Comparison of ENCODE assay signal across 1 cellular context in the genomic region with DNA sequence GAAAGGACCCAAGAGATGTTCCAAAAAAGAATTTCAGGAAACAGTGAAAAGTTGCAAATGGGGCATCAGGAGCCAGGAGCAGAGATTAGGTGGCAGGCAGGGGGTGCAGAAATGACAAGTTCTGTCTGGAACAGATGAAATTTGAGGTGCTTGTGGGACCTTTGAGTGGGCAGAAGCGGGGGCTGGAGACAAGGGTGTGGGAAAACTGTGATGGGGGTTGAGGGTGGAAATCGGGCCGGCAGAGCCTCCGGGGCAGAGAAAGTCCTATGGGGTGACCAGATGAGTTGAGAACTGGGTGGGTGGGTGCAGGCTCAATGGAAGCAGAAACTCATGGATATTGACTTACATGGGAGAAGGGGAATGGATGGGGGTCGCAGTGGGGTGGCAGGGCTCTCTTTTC.
TF ChIP-seq lines count a peak whose summit lies in the region.

No MANE protein-coding gene starts in this region.

TF ChIP-seq in HepG2, 621 proteins besides CTCF, POLR2A, EP300 and RAD21:
- TF ChIP-seq HOXA3 (CRISPR knock-in tag; IDR thresholded peaks at IDR 0.05) (no peak), MXD4 (CRISPR knock-in tag; IDR thresholded peaks at IDR 0.05) (no peak), REXO4 (CRISPR knock-in tag; IDR thresholded peaks at IDR 0.05; ENCODE audit: borderline replicate concordance) (no peak), NFIC (IDR thresholded peaks at IDR 0.05; ENCODE audit: low read length) (no peak), ZNF788 (CRISPR knock-in tag; IDR thresholded peaks at IDR 0.05; ENCODE audit: borderline replicate concordance) (no peak), ZNF577 (CRISPR knock-in tag; IDR thresholded peaks at IDR 0.05; ENCODE audit: borderline replicate concordance, low read depth) (no peak), GABPA (IDR thresholded peaks at IDR 0.05; ENCODE audit: low read depth, low read length) (no peak), GABPA (CRISPR knock-in tag; IDR thresholded peaks at IDR 0.05; ENCODE audit: low read depth) (no peak), SETDB1 (CRISPR knock-in tag; IDR thresholded peaks at IDR 0.05; ENCODE audit: borderline replicate concordance) (no peak), RARG (CRISPR knock-in tag; IDR thresholded peaks at IDR 0.05; ENCODE audit: low read depth) (no peak), CREB1 (IDR thresholded peaks at IDR 0.05) (no peak), CREB1 (CRISPR knock-in tag; IDR thresholded peaks at IDR 0.05) (no peak), MEF2D (CRISPR knock-in tag; IDR thresholded peaks at IDR 0.05) (no peak), MTA1 (CRISPR knock-in tag; IDR thresholded peaks at IDR 0.05; ENCODE audit: borderline replicate concordance) (no peak), CAMTA2 (CRISPR knock-in tag; IDR thresholded peaks at IDR 0.05; ENCODE audit: borderline replicate concordance) (no peak), ZNF234 (CRISPR knock-in tag; conservative IDR thresholded peaks at IDR 0.05) (no peak), SAP130 (CRISPR knock-in tag; IDR thresholded peaks at IDR 0.05; ENCODE audit: low read depth) (no peak)
- TF ChIP-seq, protein P1, sequence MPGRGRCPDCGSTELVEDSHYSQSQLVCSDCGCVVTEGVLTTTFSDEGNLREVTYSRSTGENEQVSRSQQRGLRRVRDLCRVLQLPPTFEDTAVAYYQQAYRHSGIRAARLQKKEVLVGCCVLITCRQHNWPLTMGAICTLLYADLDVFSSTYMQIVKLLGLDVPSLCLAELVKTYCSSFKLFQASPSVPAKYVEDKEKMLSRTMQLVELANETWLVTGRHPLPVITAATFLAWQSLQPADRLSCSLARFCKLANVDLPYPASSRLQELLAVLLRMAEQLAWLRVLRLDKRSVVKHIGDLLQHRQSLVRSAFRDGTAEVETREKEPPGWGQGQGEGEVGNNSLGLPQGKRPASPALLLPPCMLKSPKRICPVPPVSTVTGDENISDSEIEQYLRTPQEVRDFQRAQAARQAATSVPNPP (CRISPR knock-in tag; IDR thresholded peaks at IDR 0.05) = no peak
- TF ChIP-seq, protein P2, sequence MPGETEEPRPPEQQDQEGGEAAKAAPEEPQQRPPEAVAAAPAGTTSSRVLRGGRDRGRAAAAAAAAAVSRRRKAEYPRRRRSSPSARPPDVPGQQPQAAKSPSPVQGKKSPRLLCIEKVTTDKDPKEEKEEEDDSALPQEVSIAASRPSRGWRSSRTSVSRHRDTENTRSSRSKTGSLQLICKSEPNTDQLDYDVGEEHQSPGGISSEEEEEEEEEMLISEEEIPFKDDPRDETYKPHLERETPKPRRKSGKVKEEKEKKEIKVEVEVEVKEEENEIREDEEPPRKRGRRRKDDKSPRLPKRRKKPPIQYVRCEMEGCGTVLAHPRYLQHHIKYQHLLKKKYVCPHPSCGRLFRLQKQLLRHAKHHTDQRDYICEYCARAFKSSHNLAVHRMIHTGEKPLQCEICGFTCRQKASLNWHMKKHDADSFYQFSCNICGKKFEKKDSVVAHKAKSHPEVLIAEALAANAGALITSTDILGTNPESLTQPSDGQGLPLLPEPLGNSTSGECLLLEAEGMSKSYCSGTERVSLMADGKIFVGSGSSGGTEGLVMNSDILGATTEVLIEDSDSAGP (CRISPR knock-in tag; IDR thresholded peaks at IDR 0.05; ENCODE audit: borderline replicate concordance) = no peak
- TF ChIP-seq, protein P3, sequence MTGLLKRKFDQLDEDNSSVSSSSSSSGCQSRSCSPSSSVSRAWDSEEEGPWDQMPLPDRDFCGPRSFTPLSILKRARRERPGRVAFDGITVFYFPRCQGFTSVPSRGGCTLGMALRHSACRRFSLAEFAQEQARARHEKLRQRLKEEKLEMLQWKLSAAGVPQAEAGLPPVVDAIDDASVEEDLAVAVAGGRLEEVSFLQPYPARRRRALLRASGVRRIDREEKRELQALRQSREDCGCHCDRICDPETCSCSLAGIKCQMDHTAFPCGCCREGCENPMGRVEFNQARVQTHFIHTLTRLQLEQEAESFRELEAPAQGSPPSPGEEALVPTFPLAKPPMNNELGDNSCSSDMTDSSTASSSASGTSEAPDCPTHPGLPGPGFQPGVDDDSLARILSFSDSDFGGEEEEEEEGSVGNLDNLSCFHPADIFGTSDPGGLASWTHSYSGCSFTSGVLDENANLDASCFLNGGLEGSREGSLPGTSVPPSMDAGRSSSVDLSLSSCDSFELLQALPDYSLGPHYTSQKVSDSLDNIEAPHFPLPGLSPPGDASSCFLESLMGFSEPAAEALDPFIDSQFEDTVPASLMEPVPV (CRISPR knock-in tag; IDR thresholded peaks at IDR 0.05) = no peak
- TF ChIP-seq, protein P4, sequence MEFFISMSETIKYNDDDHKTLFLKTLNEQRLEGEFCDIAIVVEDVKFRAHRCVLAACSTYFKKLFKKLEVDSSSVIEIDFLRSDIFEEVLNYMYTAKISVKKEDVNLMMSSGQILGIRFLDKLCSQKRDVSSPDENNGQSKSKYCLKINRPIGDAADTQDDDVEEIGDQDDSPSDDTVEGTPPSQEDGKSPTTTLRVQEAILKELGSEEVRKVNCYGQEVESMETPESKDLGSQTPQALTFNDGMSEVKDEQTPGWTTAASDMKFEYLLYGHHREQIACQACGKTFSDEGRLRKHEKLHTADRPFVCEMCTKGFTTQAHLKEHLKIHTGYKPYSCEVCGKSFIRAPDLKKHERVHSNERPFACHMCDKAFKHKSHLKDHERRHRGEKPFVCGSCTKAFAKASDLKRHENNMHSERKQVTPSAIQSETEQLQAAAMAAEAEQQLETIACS (CRISPR knock-in tag; IDR thresholded peaks at IDR 0.05) = no peak
